8 cellular contexts compared by ENCODE assay signal in genomic region chr19:13152356-13152853, GRCh38. TPM values are rescaled to one million over a fixed set of nuclear protein-coding genes. Genes with fewer than 3 reads are reported as not detected.
DNase-seq lines count a peak whose midpoint lies in the region; ATAC-seq and TF ChIP-seq lines count a peak whose summit lies in the region.

No MANE protein-coding gene starts in this region.

- ATAC-seq in activated CD4-positive, alpha-beta T cell treated with anti-CD3 and anti-CD28 coated beads for 36 hours: peak; percentile 12
- no peak for ATAC-seq in HG03095 (IDR thresholded peaks at IDR 0.05; ENCODE audit: unreplicated experiment)

- no peak for DNase-seq in activated CD4-positive, alpha-beta T cell treated with anti-CD3 and anti-CD28 coated beads for 36 hours
- DNase-seq in activated CD4-positive, alpha-beta T cell treated with anti-CD3 and anti-CD28 coated beads, Interleukin-2, amount 50 U/mL, for 4 hours: no peak
- DNase-seq in choroid plexus epithelial cell (ENCODE audit: low read depth): no peak
- DNase-seq in mesothelial cell of epicardium (ENCODE audit: low spot score in 2 of 2, unreplicated experiment in 2 of 2): no peak
- DNase-seq in SK-N-DZ (ENCODE audit: low spot score): no peak
- DNase-seq in NOMO-1 treated with DMSO at 0.1 percent for 48 hours (lab: John Stamatoyannopoulos, UW; ENCODE audit: unreplicated experiment): no peak

- H3K4me3 ChIP-seq in choroid plexus epithelial cell (ENCODE audit: low read depth, low read length): peak overlapping the region; percentile 91

- no peaks in the 10 kb centered on the region for H3K9me3 Mint-ChIP-seq in activated CD4-positive, alpha-beta T cell treated with anti-CD3 and anti-CD28 coated beads for 36 hours (ENCODE audit: low read depth)
- H3K9me3 Mint-ChIP-seq in IgD-negative memory B cell: peaks cover 0 to 7% (median 0%) of the 10 kb centered on the region in 3 donors
- H3K9me3 Mint-ChIP-seq in mesothelial cell of epicardium: no peaks in the 10 kb centered on the region

- peaks cover 35% of the 10 kb centered on the region for H3K36me3 Mint-ChIP-seq in activated CD4-positive, alpha-beta T cell treated with anti-CD3 and anti-CD28 coated beads for 36 hours (ENCODE audit: low read depth)
- peaks cover 11% of the 10 kb centered on the region for H3K36me3 Mint-ChIP-seq in IgD-negative memory B cell
- H3K36me3 Mint-ChIP-seq in mesothelial cell of epicardium: peaks cover 6% of the 10 kb centered on the region

- TF ChIP-seq CTCF in choroid plexus epithelial cell (conservative IDR thresholded peaks at IDR 0.05; ENCODE audit: low read depth, low read length): no peak
- TF ChIP-seq CTCF in mesothelial cell of epicardium (IDR thresholded peaks at IDR 0.05; ENCODE audit: unreplicated experiment): no peak

- intact Hi-C loops in activated CD4-positive, alpha-beta T cell treated with anti-CD3 and anti-CD28 coated beads for 36 hours (cut with DNase I, micrococcal nuclease): loop anchor here (1.0 to 10.0 kb wide), 12 partner anchors 53 to 1372 kb away; partner anchors contain the start of genes ASF1B (in 1 of the 2), JUNB (in 1 of the 2), TECR (in 1 of the 2) and TRIR (in 1 of the 2)

- POLR2A ChIA-PET in activated CD4-positive, alpha-beta T cell treated with anti-CD3 and anti-CD28 coated beads for 36 hours (lab: Charles Lee): interaction anchor here (0.8 to 2.1 kb wide), 10 partner anchors 11 to 1263 kb away, joined by 3 to 18 read pairs (median 6); partner anchors contain the start of genes JUNB and NACC1

- CTCF ChIA-PET in activated CD4-positive, alpha-beta T cell treated with anti-CD3 and anti-CD28 coated beads for 36 hours (lab: Charles Lee): interaction anchor here (0.6 to 1.9 kb wide), 14 partner anchors 11 to 643 kb away, joined by 3 to 11 read pairs (median 4); partner anchors contain the start of genes JUNB, NACC1 and ZSWIM4

- H3K27me3 Mint-ChIP-seq in activated CD4-positive, alpha-beta T cell treated with anti-CD3 and anti-CD28 coated beads for 36 hours: no peaks in the 10 kb centered on the region
- H3K27me3 Mint-ChIP-seq in IgD-negative memory B cell: no peaks in the 10 kb centered on the region
- H3K27me3 Mint-ChIP-seq in mesothelial cell of epicardium (ENCODE audit: low read depth): no peaks in the 10 kb centered on the region

- H3K4me1 Mint-ChIP-seq in activated CD4-positive, alpha-beta T cell treated with anti-CD3 and anti-CD28 coated beads for 36 hours: peaks cover 31% of the 10 kb centered on the region
- H3K4me1 Mint-ChIP-seq in IgD-negative memory B cell: peaks cover 20 to 30% (median 22%) of the 10 kb centered on the region in 3 donors
- peaks cover 30% of the 10 kb centered on the region for H3K4me1 Mint-ChIP-seq in mesothelial cell of epicardium

- H3K4me3 Mint-ChIP-seq in activated CD4-positive, alpha-beta T cell treated with anti-CD3 and anti-CD28 coated beads for 36 hours: peak overlapping the region; percentile 87
- H3K4me3 Mint-ChIP-seq in IgD-negative memory B cell (peak overlapping the region; percentile 95 to 99 (median 98)), mesothelial cell of epicardium (peak overlapping the region; percentile 100)

- H3K27ac Mint-ChIP-seq in activated CD4-positive, alpha-beta T cell treated with anti-CD3 and anti-CD28 coated beads for 36 hours: peak overlapping the region; percentile 100
- H3K27ac Mint-ChIP-seq in IgD-negative memory B cell (peak overlapping the region; percentile 99 to 100 (median 99)), mesothelial cell of epicardium (peak overlapping the region; percentile 100)

RNA-seq across cellular contexts. Expression of gene IER2, which starts 2.2 kb away (rescaled TPM):
- 100 to 1,000 TPM; 109 to 118 TPM for total RNA-seq in activated CD4-positive, alpha-beta T cell treated with anti-CD3 and anti-CD28 coated beads for 36 hours
- polyA plus RNA-seq in IgD-negative memory B cell: 350 TPM
- total RNA-seq in mesothelial cell of epicardium: 278 to 284 TPM (median 282 TPM) in 3 replicates
- 22.6 and 22.7 TPM in 2 replicates for polyA plus RNA-seq in SK-N-DZ (2014; cell fraction: cytosol; rRNA removed)
- polyA plus RNA-seq in SK-N-DZ (2014; cell fraction: nucleus; rRNA removed): 27.7 and 36.1 TPM in 2 replicates

RNA-seq across cellular contexts. Expression of gene STX10, which starts 2.2 kb away (rescaled TPM):
- 10 to 100 TPM; 64.8 to 71.4 TPM for total RNA-seq in activated CD4-positive, alpha-beta T cell treated with anti-CD3 and anti-CD28 coated beads for 36 hours
- polyA plus RNA-seq in IgD-negative memory B cell: 52.8 TPM
- total RNA-seq in mesothelial cell of epicardium: 52.7 to 58.4 TPM (median 56.7 TPM) in 3 replicates
- 88.3 and 135 TPM in 2 replicates for polyA plus RNA-seq in SK-N-DZ (2014; cell fraction: cytosol; rRNA removed)
- 230 and 272 TPM in 2 replicates for polyA plus RNA-seq in SK-N-DZ (2014; cell fraction: nucleus; rRNA removed)

RNA-seq across cellular contexts. Expression of gene NACC1, which starts 34.3 kb away (rescaled TPM):
- total RNA-seq in activated CD4-positive, alpha-beta T cell treated with anti-CD3 and anti-CD28 coated beads for 36 hours: 10 to 100 TPM; 77.5 to 84.5 TPM
- polyA plus RNA-seq in IgD-negative memory B cell: 2.7 TPM
- total RNA-seq in mesothelial cell of epicardium: 63.0 to 76.4 TPM (median 74.5 TPM) in 3 replicates
- polyA plus RNA-seq in SK-N-DZ (2014; cell fraction: cytosol; rRNA removed): 22.5 and 35.9 TPM in 2 replicates
- polyA plus RNA-seq in SK-N-DZ (2014; cell fraction: nucleus; rRNA removed): 20.5 and 25.4 TPM in 2 replicates

RNA-seq across cellular contexts. Expression of gene TRMT1, which starts 35.9 kb away (rescaled TPM):
- 10 to 100 TPM; 73.0 to 96.1 TPM for total RNA-seq in activated CD4-positive, alpha-beta T cell treated with anti-CD3 and anti-CD28 coated beads for 36 hours
- polyA plus RNA-seq in IgD-negative memory B cell: 30.7 TPM
- 53.9 to 58.6 TPM (median 57.0 TPM) in 3 replicates for total RNA-seq in mesothelial cell of epicardium
- polyA plus RNA-seq in SK-N-DZ (2014; cell fraction: cytosol; rRNA removed): 51.1 and 87.6 TPM in 2 replicates
- 354 and 363 TPM in 2 replicates for polyA plus RNA-seq in SK-N-DZ (2014; cell fraction: nucleus; rRNA removed)

RNA-seq across cellular contexts. Expression of gene LYL1, which starts 49.7 kb away (rescaled TPM):
- total RNA-seq in activated CD4-positive, alpha-beta T cell treated with anti-CD3 and anti-CD28 coated beads for 36 hours: 1 to 10 TPM; 2.0 to 2.5 TPM
- 90.1 TPM for polyA plus RNA-seq in IgD-negative memory B cell
- total RNA-seq in mesothelial cell of epicardium: 3.4 to 4.0 TPM (median 3.8 TPM) in 3 replicates
- 9.6 and 14.0 TPM in 2 replicates for polyA plus RNA-seq in SK-N-DZ (2014; cell fraction: cytosol; rRNA removed)
- polyA plus RNA-seq in SK-N-DZ (2014; cell fraction: nucleus; rRNA removed): 12.2 and 12.8 TPM in 2 replicates
